ENCODE assay signal across 8 cellular contexts in genomic region chr1:24540906-24541710, GRCh38. TPM values are rescaled to one million over a fixed set of nuclear protein-coding genes. Genes with fewer than 3 reads are reported as not detected.
DNase-seq lines count a peak whose midpoint lies in the region; ATAC-seq and TF ChIP-seq lines count a peak whose summit lies in the region.
"Had no signal": no experiment of that assay in that cellular context is flagged by ENCODE, and none has a peak within 500 bp of the region (broad histone marks: within the 10 kb centered on the region; RNA-seq: fewer than 3 reads in every experiment).

No MANE protein-coding gene starts in this region.

- no peaks in the 10 kb centered on the region for H3K9me3 Mint-ChIP-seq in GM23338

- TF ChIP-seq CTCF in GM23338 (conservative IDR thresholded peaks at IDR 0.05; ENCODE audit: low read depth in 2 of 2): no peak
- TF ChIP-seq CTCF in OCI-LY3 (IDR thresholded peaks at IDR 0.05; ENCODE audit: low read depth, low read length): no peak
- TF ChIP-seq CTCF in prostate gland (IDR thresholded peaks at IDR 0.05): no peak
- TF ChIP-seq CTCF in WERI-Rb-1 (IDR thresholded peaks at IDR 0.05; ENCODE audit: low read depth, low read length): no peak

- H3K27me3 ChIP-seq in GM23338 (ENCODE audit: insufficient read depth) (no peaks in the 10 kb centered on the region), OCI-LY3 (ENCODE audit: low read depth, low read length) (no peaks in the 10 kb centered on the region), prostate gland (replicated peaks; ENCODE audit: insufficient read depth) (no peaks in the 10 kb centered on the region), WERI-Rb-1 (ENCODE audit: insufficient read depth, low read depth, severe bottlenecking) (no peaks in the 10 kb centered on the region)

- no peak overlapping the region for H3K4me3 ChIP-seq in GM23338
- H3K4me3 ChIP-seq in OCI-LY3 (ENCODE audit: low read length): peak overlapping the region; percentile 49
- H3K4me3 ChIP-seq in prostate gland: no peak overlapping the region
- H3K4me3 ChIP-seq in WERI-Rb-1 (ENCODE audit: low read depth, low read length): no peak overlapping the region

- H3K79me2 ChIP-seq in GM23338 (replicated peaks; ENCODE audit: insufficient read depth) (no peaks in the 10 kb centered on the region), OCI-LY3 (ENCODE audit: low read length) (no peaks in the 10 kb centered on the region)

- TF ChIP-seq POLR2A in prostate gland (IDR thresholded peaks at IDR 0.05): no peak

- DNase-seq in GM23338 (ENCODE audit: low spot score): no peak
- DNase-seq in dermis blood vessel endothelial cell: peak; percentile 16
- peak; percentile 31 for DNase-seq in prostate gland (ENCODE audit: low spot score)
- no peak for DNase-seq in NCI-H1930 (lab: John Stamatoyannopoulos, UW)
- no peak for DNase-seq in WERI-Rb-1
- DNase-seq in caudate nucleus (lab: John Stamatoyannopoulos, UW): no peak
- DNase-seq: effector memory CD4-positive, alpha-beta T cell had no signal

- H3K27ac ChIP-seq in GM23338 (ENCODE audit: low read depth) (no peak overlapping the region), OCI-LY3 (ENCODE audit: low read length) (peak overlapping the region; percentile 92), prostate gland (peak overlapping the region in 1 of 2 donors; percentile 16), WERI-Rb-1 (no peak overlapping the region), caudate nucleus (ENCODE audit: low read depth, low read length) (no peak overlapping the region)

- H3K9me2 ChIP-seq in GM23338 (ENCODE audit: insufficient read depth): no peaks in the 10 kb centered on the region

- 49% methylated on average over 7 of the region's 7 CpGs for WGBS in prostate gland

- H3K4me1 Mint-ChIP-seq in GM23338: peaks cover 26% of the 10 kb centered on the region

- no peaks in the 10 kb centered on the region for H3K36me3 Mint-ChIP-seq in GM23338 (ENCODE audit: low read depth)

- H3K36me3 ChIP-seq in GM23338 (ENCODE audit: insufficient read depth) (no peaks in the 10 kb centered on the region), OCI-LY3 (replicated peaks; ENCODE audit: low read depth, low read length) (no peaks in the 10 kb centered on the region), prostate gland (no peaks in the 10 kb centered on the region), WERI-Rb-1 (no peaks in the 10 kb centered on the region)

- H3K4me3 Mint-ChIP-seq in GM23338: no peak overlapping the region

- H3K27ac Mint-ChIP-seq in GM23338: peak overlapping the region; percentile 46; the same call in 1 of the 2 replicates

- H4K20me1 ChIP-seq in GM23338 (replicated peaks; ENCODE audit: insufficient read depth) (no peaks in the 10 kb centered on the region), OCI-LY3 (ENCODE audit: insufficient read depth, low read length) (no peaks in the 10 kb centered on the region)

- ATAC-seq in GM23338: peak; percentile 80

- H3K9ac ChIP-seq in OCI-LY3 (ENCODE audit: low read length): peak overlapping the region; percentile 63

- H2AFZ ChIP-seq in GM23338: no peak overlapping the region
- H2AFZ ChIP-seq in OCI-LY3 (ENCODE audit: low read depth, low read length): no peak overlapping the region

- peaks cover 16% of the 10 kb centered on the region for H3K4me1 ChIP-seq in GM23338 (ENCODE audit: insufficient read depth)
- peaks cover 61% of the 10 kb centered on the region for H3K4me1 ChIP-seq in OCI-LY3 (ENCODE audit: low read length)
- H3K4me1 ChIP-seq in prostate gland (replicated peaks): peaks cover 4% of the 10 kb centered on the region

- no peaks in the 10 kb centered on the region for H3F3A ChIP-seq in GM23338 (replicated peaks; ENCODE audit: low read depth)

- peaks cover 3% of the 10 kb centered on the region for H3K27me3 Mint-ChIP-seq in GM23338 (ENCODE audit: insufficient read depth, low read depth, poor library complexity)

- peak overlapping the region; percentile 58; the same call in 1 of the 2 replicates for H3K4me2 ChIP-seq in GM23338
- peak overlapping the region; percentile 63 for H3K4me2 ChIP-seq in OCI-LY3 (ENCODE audit: low read length)

- intact Hi-C loops in prostate gland (cut with DNase I): no loop called here

- H3K9me3 ChIP-seq in OCI-LY3 (ENCODE audit: insufficient read depth, low read length) (no peaks in the 10 kb centered on the region), prostate gland (no peaks in the 10 kb centered on the region), WERI-Rb-1 (ENCODE audit: severe bottlenecking) (no peaks in the 10 kb centered on the region)

TF ChIP-seq in GM23338, 12 proteins besides CTCF, POLR2A, EP300 and RAD21 (continues in another document):
- no peak for TF ChIP-seq NANOG (IDR thresholded peaks at IDR 0.05; ENCODE audit: borderline replicate concordance)
- TF ChIP-seq ZNF331 (CRISPR knock-in tag; IDR thresholded peaks at IDR 0.05; ENCODE audit: low read depth): no peak
- no peak for TF ChIP-seq JUNB (IDR thresholded peaks at IDR 0.05; ENCODE audit: unreplicated experiment)
- no peak for TF ChIP-seq STAT1 (IDR thresholded peaks at IDR 0.05; ENCODE audit: unreplicated experiment)
- no peak for TF ChIP-seq CREB1 (CRISPR knock-in tag; IDR thresholded peaks at IDR 0.05; ENCODE audit: low read depth)
- TF ChIP-seq, protein P1, sequence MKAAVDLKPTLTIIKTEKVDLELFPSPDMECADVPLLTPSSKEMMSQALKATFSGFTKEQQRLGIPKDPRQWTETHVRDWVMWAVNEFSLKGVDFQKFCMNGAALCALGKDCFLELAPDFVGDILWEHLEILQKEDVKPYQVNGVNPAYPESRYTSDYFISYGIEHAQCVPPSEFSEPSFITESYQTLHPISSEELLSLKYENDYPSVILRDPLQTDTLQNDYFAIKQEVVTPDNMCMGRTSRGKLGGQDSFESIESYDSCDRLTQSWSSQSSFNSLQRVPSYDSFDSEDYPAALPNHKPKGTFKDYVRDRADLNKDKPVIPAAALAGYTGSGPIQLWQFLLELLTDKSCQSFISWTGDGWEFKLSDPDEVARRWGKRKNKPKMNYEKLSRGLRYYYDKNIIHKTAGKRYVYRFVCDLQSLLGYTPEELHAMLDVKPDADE (IDR thresholded peaks at IDR 0.05): no peak
- no peak for TF ChIP-seq EZH2phosphoT487 (IDR thresholded peaks at IDR 0.05; ENCODE audit: unreplicated experiment)
- no peak for TF ChIP-seq POLR2AphosphoS5 (IDR thresholded peaks at IDR 0.05; ENCODE audit: low read depth)
- TF ChIP-seq, protein P2, sequence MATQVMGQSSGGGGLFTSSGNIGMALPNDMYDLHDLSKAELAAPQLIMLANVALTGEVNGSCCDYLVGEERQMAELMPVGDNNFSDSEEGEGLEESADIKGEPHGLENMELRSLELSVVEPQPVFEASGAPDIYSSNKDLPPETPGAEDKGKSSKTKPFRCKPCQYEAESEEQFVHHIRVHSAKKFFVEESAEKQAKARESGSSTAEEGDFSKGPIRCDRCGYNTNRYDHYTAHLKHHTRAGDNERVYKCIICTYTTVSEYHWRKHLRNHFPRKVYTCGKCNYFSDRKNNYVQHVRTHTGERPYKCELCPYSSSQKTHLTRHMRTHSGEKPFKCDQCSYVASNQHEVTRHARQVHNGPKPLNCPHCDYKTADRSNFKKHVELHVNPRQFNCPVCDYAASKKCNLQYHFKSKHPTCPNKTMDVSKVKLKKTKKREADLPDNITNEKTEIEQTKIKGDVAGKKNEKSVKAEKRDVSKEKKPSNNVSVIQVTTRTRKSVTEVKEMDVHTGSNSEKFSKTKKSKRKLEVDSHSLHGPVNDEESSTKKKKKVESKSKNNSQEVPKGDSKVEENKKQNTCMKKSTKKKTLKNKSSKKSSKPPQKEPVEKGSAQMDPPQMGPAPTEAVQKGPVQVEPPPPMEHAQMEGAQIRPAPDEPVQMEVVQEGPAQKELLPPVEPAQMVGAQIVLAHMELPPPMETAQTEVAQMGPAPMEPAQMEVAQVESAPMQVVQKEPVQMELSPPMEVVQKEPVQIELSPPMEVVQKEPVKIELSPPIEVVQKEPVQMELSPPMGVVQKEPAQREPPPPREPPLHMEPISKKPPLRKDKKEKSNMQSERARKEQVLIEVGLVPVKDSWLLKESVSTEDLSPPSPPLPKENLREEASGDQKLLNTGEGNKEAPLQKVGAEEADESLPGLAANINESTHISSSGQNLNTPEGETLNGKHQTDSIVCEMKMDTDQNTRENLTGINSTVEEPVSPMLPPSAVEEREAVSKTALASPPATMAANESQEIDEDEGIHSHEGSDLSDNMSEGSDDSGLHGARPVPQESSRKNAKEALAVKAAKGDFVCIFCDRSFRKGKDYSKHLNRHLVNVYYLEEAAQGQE (IDR thresholded peaks at IDR 0.05; ENCODE audit: unreplicated experiment): no peak
- no peak for TF ChIP-seq EZH2 (IDR thresholded peaks at IDR 0.05; ENCODE audit: low read depth, unreplicated experiment)
- TF ChIP-seq ZNF114 (CRISPR knock-in tag; IDR thresholded peaks at IDR 0.05): no peak

RNA-seq across cellular contexts. Expression of gene NCMAP, which starts 14.8 kb away (rescaled TPM):
- total RNA-seq in GM23338 (2014; rRNA removed; shearing (Covaris generic)): 0.17 and 0.85 TPM in 2 replicates
- polyA plus RNA-seq in GM23338 (2016; fragmentation: Nextera tagmentation; extraction: Ambion mirVana): 0.12 and 0.23 TPM in 2 replicates
- total RNA-seq in dermis blood vessel endothelial cell: not detected in 2 replicates
- total RNA-seq in prostate gland: 1 to 10 TPM; 2.0 to 7.7 TPM

RNA-seq across cellular contexts. Expression of gene RCAN3, which starts 38.5 kb away (rescaled TPM):
- total RNA-seq in GM23338 (2014; rRNA removed; shearing (Covaris generic)): 11.2 and 13.7 TPM in 2 replicates
- 8.9 and 9.1 TPM in 2 replicates for polyA plus RNA-seq in GM23338 (2016; fragmentation: Nextera tagmentation; extraction: Ambion mirVana)
- total RNA-seq in dermis blood vessel endothelial cell (2.6 and 4.2 TPM in 2 replicates), prostate gland (100 to 1,000 TPM in 1 of 2 donors, 10 to 100 TPM in 1; 50.8 to 238 TPM)

Comparison
In these comparisons a context has a peak if more than half of its experiments do, and no peak if none do; other contexts are left out.
1. DNase-seq: peak in dermis blood vessel endothelial cell (single experiment) and prostate gland (single experiment); none in GM23338 (single experiment), NCI-H1930 (0 of 2), WERI-Rb-1 (single experiment) and caudate nucleus (0 of 61).